In the genomic region with DNA sequence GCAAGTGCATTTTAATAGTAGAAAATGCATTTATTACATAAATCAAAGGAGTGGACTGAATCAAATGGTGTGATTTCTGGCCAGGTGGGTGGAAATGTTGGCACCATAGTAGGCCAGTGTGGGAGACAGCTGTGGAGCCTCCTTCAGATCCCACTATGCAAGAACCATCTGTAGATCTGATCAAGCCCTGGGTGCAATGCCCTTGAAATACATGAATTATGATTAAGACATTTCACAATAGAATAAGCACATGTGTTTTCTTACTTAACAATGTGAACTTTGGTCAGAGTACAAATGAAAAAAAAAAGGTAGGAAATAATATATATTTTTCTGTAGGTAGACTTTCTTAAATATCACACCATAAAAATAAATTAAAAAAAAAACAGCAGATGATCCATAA, we compare ENCODE assay signal across 17 cellular contexts.
"Had no signal": no experiment of that assay in that cellular context is flagged by ENCODE, and none has a peak within 500 bp of the region (broad histone marks: within the 10 kb centered on the region; RNA-seq: fewer than 3 reads in every experiment).

No MANE protein-coding gene starts in this region.

- ATAC-seq: esophagus mucosa, foreskin keratinocyte, left lobe of liver, natural killer cell, sciatic nerve had no signal

- H3K4me3 ChIP-seq: dorsolateral prefrontal cortex, hepatocyte, skin epidermis, stomach, thoracic aorta, transverse colon had no signal

- H3K4me1 ChIP-seq: foreskin keratinocyte, stomach had no signal

- H3K79me2 ChIP-seq: hepatocyte had no signal

- H3K27ac ChIP-seq: dorsolateral prefrontal cortex, foreskin keratinocyte, hepatocyte, skin epidermis, stomach, thoracic aorta, transverse colon had no signal

- DNase-seq: cortex of kidney; effector CD8-positive, alpha-beta T cell; foreskin keratinocyte; kidney glomerular epithelial cell; natural killer cell; stimulated activated CD4-positive, alpha-beta T cell treated with anti-CD3 and anti-CD28 coated beads, Interleukin-12 subunit alpha, Interleukin-12 subunit beta, amount 100 ng/mL, for 4 hours; stimulated activated naive CD4-positive, alpha-beta T cell; stomach; substantia nigra; transverse colon had no signal

- H3K36me3 ChIP-seq: stomach, thoracic aorta, transverse colon had no signal

- H3K27me3 ChIP-seq: dorsolateral prefrontal cortex, foreskin keratinocyte, hepatocyte, stomach, transverse colon had no signal

- H3K4me2 ChIP-seq: hepatocyte had no signal

- H3K9me3 ChIP-seq: stomach, thoracic aorta, transverse colon had no signal

- H2AFZ ChIP-seq: hepatocyte had no signal
